Comparison of ENCODE assay signal across 1 cellular context in the genomic region with DNA sequence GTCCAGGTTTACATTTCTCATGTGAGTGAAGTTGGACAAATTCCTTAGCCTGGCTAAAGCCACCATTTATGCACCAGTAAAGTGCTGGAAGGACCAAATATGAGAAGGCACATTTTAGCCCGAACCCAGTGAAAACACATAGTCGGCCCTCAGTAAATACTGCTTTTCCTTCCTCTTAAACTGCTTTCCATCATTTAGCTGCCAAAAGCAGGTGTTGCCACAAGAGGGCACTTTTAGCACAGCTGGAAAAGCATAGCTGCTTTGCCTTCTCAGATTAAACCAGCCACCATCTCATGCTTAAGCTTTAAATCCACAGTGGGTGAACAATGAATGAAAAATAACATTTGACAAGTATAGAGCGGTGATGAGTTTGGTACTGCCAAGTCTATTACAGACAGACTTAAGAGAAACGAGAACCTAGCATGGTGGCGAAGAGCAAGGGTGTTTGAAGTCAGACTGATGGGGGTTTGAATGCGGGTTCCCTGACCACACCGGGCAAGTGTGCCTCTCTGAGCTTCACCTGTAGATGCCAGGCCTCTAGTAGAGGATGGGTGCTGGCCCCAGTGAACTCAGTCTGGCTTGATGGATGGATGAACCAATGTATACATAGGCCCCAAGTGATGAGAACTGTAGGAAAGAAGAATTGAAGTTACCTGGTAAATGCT.
TF ChIP-seq lines count a peak whose summit lies in the region.

No MANE protein-coding gene starts in this region.

TF ChIP-seq in H1, 55 proteins besides CTCF, POLR2A, EP300 and RAD21:
- TF ChIP-seq RBBP5 (IDR thresholded peaks at IDR 0.05; ENCODE audit: borderline replicate concordance, low read depth, low read length) (no peak), YY1 (IDR thresholded peaks at IDR 0.05; ENCODE audit: low read depth, low read length) (peak; percentile 73; the same call in 1 of the 2 replicates), SIRT6 (IDR thresholded peaks at IDR 0.05; ENCODE audit: low read length) (no peak), RNF2 (IDR thresholded peaks at IDR 0.05; ENCODE audit: borderline replicate concordance, low read depth, low read length, missing control alignments, poor library complexity, severe bottlenecking) (no peak)
